ENCODE assay signal across 21 cellular contexts in genomic region chr16:55499281-55499680, GRCh38. TPM values are rescaled to one million over a fixed set of nuclear protein-coding genes. Genes with fewer than 3 reads are reported as not detected.
DNase-seq lines count a peak whose midpoint lies in the region; ATAC-seq and TF ChIP-seq lines count a peak whose summit lies in the region.
"Had no signal": no experiment of that assay in that cellular context is flagged by ENCODE, and none has a peak within 500 bp of the region (broad histone marks: within the 10 kb centered on the region; RNA-seq: fewer than 3 reads in every experiment).

No MANE protein-coding gene starts in this region.

- H2AFZ ChIP-seq in parathyroid adenoma = peak overlapping the region; percentile 85

- no peak for DNase-seq in RWPE2 (ENCODE audit: low spot score)
- no peak for DNase-seq in endothelial cell (ENCODE audit: low spot score)
- no peak for DNase-seq in retina
- no peak for DNase-seq in nephron progenitor cell
- no peak for DNase-seq in activated naive CD4-positive, alpha-beta T cell (lab: John Stamatoyannopoulos, UW)
- DNase-seq: activated effector memory CD4-positive, alpha-beta T cell treated with anti-CD3 and anti-CD28 coated beads, Interleukin-2, amount 50 U/mL, for 16 hours; Caco-2; effector CD4-positive, alpha-beta T cell; NCI-H2081 treated with DMSO at 0.1 percent for 48 hours; NCI-H526; transverse colon had no signal

- H3K4me1 Mint-ChIP-seq in endothelial cell (ENCODE audit: unreplicated experiment) = peaks cover 18% of the 10 kb centered on the region
- H3K4me1 Mint-ChIP-seq in nephron progenitor cell = peaks cover 52% of the 10 kb centered on the region

- ATAC-seq in RWPE2 (ENCODE audit: low read depth) = no peak
- no peak for ATAC-seq in activated CD4-positive, CD25-positive, alpha-beta regulatory T cell treated with anti-CD3 and anti-CD28 coated beads, Interleukin-2, amount 50 U/mL, for 24 hours
- ATAC-seq: GM12878, HepG2 had no signal

- H3K9me3 ChIP-seq in BLaER1 treated with 17β-estradiol and CSF1 and Interleukin-3, amounts not matched to agents 10 nM and 100 nM (replicated peaks in 1 of 11) = no peaks in the 10 kb centered on the region
- H3K9me3 ChIP-seq in RWPE2 (ENCODE audit: severe bottlenecking) (no peaks in the 10 kb centered on the region), parathyroid adenoma (ENCODE audit: control insufficient read depth, low read length) (no peaks in the 10 kb centered on the region)
- H3K9me3 ChIP-seq: Caco-2, HAP-1, neutrophil, transverse colon had no signal

- H4K20me1 ChIP-seq in BLaER1 treated with 17β-estradiol and CSF1 and Interleukin-3, amounts not matched to agents 10 nM and 100 nM = no peaks in the 10 kb centered on the region

- H3K4me3 ChIP-seq in BLaER1 treated with 17β-estradiol and CSF1 and Interleukin-3, amounts not matched to agents 10 nM and 100 nM = no peak overlapping the region
- no peak overlapping the region for H3K4me3 ChIP-seq in RWPE2 (ENCODE audit: severe bottlenecking)
- no peak overlapping the region for H3K4me3 ChIP-seq in parathyroid adenoma (ENCODE audit: low read depth, low read length)
- H3K4me3 ChIP-seq: GM12878, HAP-1, lung, transverse colon had no signal

- peak overlapping the region in 10 of 11 experiments; percentile 33 to 66 (median 56); a peak in 16 of 22 replicates for H3K4me2 ChIP-seq in BLaER1 treated with 17β-estradiol and CSF1 and Interleukin-3, amounts not matched to agents 10 nM and 100 nM
- no peak overlapping the region for H3K4me2 ChIP-seq in parathyroid adenoma (ENCODE audit: low read length)

- H3K9me3 Mint-ChIP-seq in endothelial cell (ENCODE audit: unreplicated experiment) (no peaks in the 10 kb centered on the region), nephron progenitor cell (no peaks in the 10 kb centered on the region)

- no peaks in the 10 kb centered on the region for H3K27me3 ChIP-seq in BLaER1 treated with 17β-estradiol and CSF1 and Interleukin-3, amounts not matched to agents 10 nM and 100 nM
- H3K27me3 ChIP-seq in RWPE2 (ENCODE audit: insufficient read depth, poor library complexity, severe bottlenecking) (no peaks in the 10 kb centered on the region), parathyroid adenoma (ENCODE audit: control insufficient read depth, insufficient read depth, low read length) (no peaks in the 10 kb centered on the region)
- H3K27me3 ChIP-seq: transverse colon had no signal

- H3K36me3 Mint-ChIP-seq in endothelial cell (ENCODE audit: low read depth, unreplicated experiment) = peaks cover 46% of the 10 kb centered on the region
- H3K36me3 Mint-ChIP-seq in nephron progenitor cell (ENCODE audit: low read depth) = peaks cover 34% of the 10 kb centered on the region

- peaks cover 3% of the 10 kb centered on the region for H3K27me3 Mint-ChIP-seq in endothelial cell (ENCODE audit: unreplicated experiment)
- peaks cover 6% of the 10 kb centered on the region for H3K27me3 Mint-ChIP-seq in nephron progenitor cell (ENCODE audit: low read depth, poor library complexity)

- H3K4me1 ChIP-seq in BLaER1 treated with 17β-estradiol and CSF1 and Interleukin-3, amounts not matched to agents 10 nM and 100 nM = peaks cover 39 to 73% (median 51%) of the 10 kb centered on the region in 10 experiments
- H3K4me1 ChIP-seq in RWPE2 (ENCODE audit: insufficient read depth, poor library complexity, severe bottlenecking) = peaks cover 59% of the 10 kb centered on the region
- peaks cover 37% of the 10 kb centered on the region for H3K4me1 ChIP-seq in parathyroid adenoma
- H3K4me1 ChIP-seq: HAP-1 had no signal

- no peaks in the 10 kb centered on the region for H3K36me3 ChIP-seq in BLaER1 treated with 17β-estradiol and CSF1 and Interleukin-3, amounts not matched to agents 10 nM and 100 nM
- no peaks in the 10 kb centered on the region for H3K36me3 ChIP-seq in RWPE2 (ENCODE audit: low read depth)
- no peaks in the 10 kb centered on the region for H3K36me3 ChIP-seq in parathyroid adenoma (ENCODE audit: control insufficient read depth, insufficient read depth, low read length)
- H3K36me3 ChIP-seq: HAP-1, neutrophil, transverse colon had no signal

- H3K27ac ChIP-seq in BLaER1 treated with 17β-estradiol and CSF1 and Interleukin-3, amounts not matched to agents 10 nM and 100 nM = peak overlapping the region in 1 of 11 experiments; percentile 46; a peak in 2 of 22 replicates
- H3K27ac ChIP-seq in RWPE2 (ENCODE audit: poor library complexity, severe bottlenecking) = peak overlapping the region; percentile 93
- H3K27ac ChIP-seq in parathyroid adenoma = no peak overlapping the region
- H3K27ac ChIP-seq: neutrophil had no signal

- TF ChIP-seq CTCF in RWPE2 (IDR thresholded peaks at IDR 0.05; ENCODE audit: poor library complexity, severe bottlenecking) = no peak
- no peak for TF ChIP-seq CTCF in endothelial cell (IDR thresholded peaks at IDR 0.05; ENCODE audit: unreplicated experiment)
- TF ChIP-seq CTCF in parathyroid adenoma (IDR thresholded peaks at IDR 0.05) = no peak
- TF ChIP-seq CTCF in nephron progenitor cell (IDR thresholded peaks at IDR 0.05) = no peak

- H3K4me3 Mint-ChIP-seq in endothelial cell (ENCODE audit: unreplicated experiment) (peak overlapping the region; percentile 31), nephron progenitor cell (no peak overlapping the region)

- H3K79me2 ChIP-seq in parathyroid adenoma = no peaks in the 10 kb centered on the region

- H3K9ac ChIP-seq in BLaER1 treated with 17β-estradiol and CSF1 and Interleukin-3, amounts not matched to agents 10 nM and 100 nM = no peak overlapping the region
- no peak overlapping the region for H3K9ac ChIP-seq in parathyroid adenoma

- H3K27ac Mint-ChIP-seq in endothelial cell (ENCODE audit: unreplicated experiment) = peak overlapping the region; percentile 84
- no peak overlapping the region for H3K27ac Mint-ChIP-seq in nephron progenitor cell

RNA-seq across cellular contexts. Expression of gene LPCAT2, which starts 9.6 kb away (rescaled TPM):
- total RNA-seq in endothelial cell (ENCODE audit: unreplicated experiment) = 25.5 TPM
- total RNA-seq: GM12878, OCI-LY7 had no signal

RNA-seq across cellular contexts. Expression of gene MMP2, which starts 20.3 kb away (rescaled TPM):
- total RNA-seq in endothelial cell (ENCODE audit: unreplicated experiment) = 422 TPM
- total RNA-seq: activated CD8-positive, alpha-beta memory T cell treated with anti-CD3 and anti-CD28 coated beads for 36 hours had no signal
